In the genomic region with DNA sequence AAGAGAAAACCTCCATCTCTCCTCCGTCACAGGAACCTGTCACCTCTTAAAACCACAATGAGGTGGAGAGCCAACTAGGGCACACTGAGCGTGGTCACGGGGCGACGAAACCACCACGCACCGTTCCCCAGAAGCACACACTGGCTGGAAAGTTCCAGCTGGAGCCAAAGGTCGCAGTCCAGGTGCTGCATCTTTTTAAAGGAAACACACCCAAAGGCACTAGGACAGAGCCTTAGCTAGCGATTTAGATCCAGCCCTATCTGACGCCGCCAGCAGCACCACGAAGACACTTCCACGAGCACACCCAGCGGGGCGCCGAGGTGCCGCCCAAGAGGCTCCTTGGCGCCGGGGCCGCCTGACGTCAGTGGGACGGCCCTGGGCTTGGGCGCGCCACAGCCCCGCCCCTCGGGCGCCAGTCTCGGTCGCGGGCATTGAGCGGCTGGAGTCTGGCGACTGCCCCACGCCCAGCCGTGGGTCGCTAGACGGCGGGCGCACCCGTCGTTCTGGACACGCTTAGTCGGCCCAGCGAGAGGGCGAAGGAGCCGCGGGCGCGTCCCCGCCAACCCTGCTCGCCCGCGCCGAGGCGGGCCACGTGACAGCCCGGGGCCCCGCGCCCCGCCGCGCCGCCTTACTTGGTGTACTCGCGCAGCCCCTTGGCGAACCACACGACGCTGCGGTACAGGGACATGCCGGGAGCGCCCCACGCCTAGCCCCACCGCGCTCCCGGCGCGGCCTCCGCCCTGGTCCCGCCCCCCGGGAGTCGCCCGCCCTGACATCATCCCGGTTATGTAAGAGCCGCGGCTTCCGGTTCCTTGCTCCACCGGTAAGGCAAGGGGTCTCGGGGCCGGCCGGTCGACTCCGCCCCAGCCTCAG, we compare ENCODE assay signal across 8 cellular contexts. TPM values are rescaled to one million over a fixed set of nuclear protein-coding genes. Genes with fewer than 3 reads are reported as not detected.
DNase-seq lines count a peak whose midpoint lies in the region; ATAC-seq, FAIRE-seq and TF ChIP-seq lines count a peak whose summit lies in the region.

A gene with protein sequence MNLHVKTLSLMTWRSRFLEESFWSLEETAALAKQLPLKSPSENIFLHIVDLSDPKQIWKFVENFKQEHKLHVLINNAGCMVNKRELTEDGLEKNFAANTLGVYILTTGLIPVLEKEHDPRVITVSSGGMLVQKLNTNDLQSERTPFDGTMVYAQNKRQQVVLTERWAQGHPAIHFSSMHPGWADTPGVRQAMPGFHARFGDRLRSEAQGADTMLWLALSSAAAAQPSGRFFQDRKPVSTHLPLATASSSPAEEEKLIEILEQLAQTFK (minus strand): TSS at position 742 of the 873 bp plus-strand sequence. CDS start 4,504 bp downstream, outside the sequence.

- peak within 1 kb of the TSS; percentile 77 to 89 for H3K4me3 Mint-ChIP-seq in H9
- H3K4me3 Mint-ChIP-seq in activated naive CD8-positive, alpha-beta T cell treated with anti-CD3 and anti-CD28 coated beads for 36 hours, result peak within 1 kb of the TSS; percentile 95

- H3K36me3 ChIP-seq in MG63 (no peaks in the 10 kb centered on the region), pancreas (no peaks in the 10 kb centered on the region), thyroid gland (no peaks in the 10 kb centered on the region)

- H3K27ac Mint-ChIP-seq in H9, result peak within 1 kb of the TSS; percentile 69 to 95 (median 92); a peak in 3 of 7 replicates
- H3K27ac Mint-ChIP-seq in activated naive CD8-positive, alpha-beta T cell treated with anti-CD3 and anti-CD28 coated beads for 36 hours, result peak within 1 kb of the TSS; percentile 99

- intact Hi-C loops in head of caudate nucleus (cut with DNase I), result loop anchor here (5.0 kb wide), 2 partner anchors 221 to 351 kb away; a partner anchor contains a TSS
- intact Hi-C loops in pancreas (cut with DNase I), result no loop called here
- intact Hi-C loops in thyroid gland (cut with DNase I), result no loop called here

- peak; percentile 67 to 93 for TF ChIP-seq POLR2A in thyroid gland (IDR thresholded peaks at IDR 0.05)

- no peaks in the 10 kb centered on the region for H3K79me2 ChIP-seq in H9 (ENCODE audit: insufficient read depth, low read length)

- no peak within 1 kb of the TSS for H2AK5ac ChIP-seq in H9 (ENCODE audit: insufficient read length, low read length)

- DNase-seq in H9 (peak; percentile 82), MG63 (peak; percentile 84), head of caudate nucleus (peak; percentile 79 to 97 (median 93)), pancreas (peak; percentile 91 to 97 (median 94)), thyroid gland (peak; percentile 90 to 92)
- peak; percentile 88 for DNase-seq in activated naive CD8-positive, alpha-beta T cell treated with anti-CD3 and anti-CD28 coated beads for 36 hours

- ATAC-seq in SK-N-SH treated with all-trans-retinoic acid at 6 μM for 48 hours (peak; percentile 84), pancreas (peak; percentile 75 to 85 (median 80))

- no peak within 1 kb of the TSS for H2BK5ac ChIP-seq in H9 (ENCODE audit: insufficient read length, low read length)

- H4K20me1 ChIP-seq in H9 (ENCODE audit: control insufficient read depth, insufficient read depth, insufficient read length), result no peaks in the 10 kb centered on the region

- no peak within 1 kb of the TSS for H3T11ph ChIP-seq in H9 (ENCODE audit: low read length)

- H3K9me3 ChIP-seq in H9 (ENCODE audit: control insufficient read depth, low read depth, low read length), result no peaks in the 10 kb centered on the region
- H3K9me3 ChIP-seq in MG63, result no peaks in the 10 kb centered on the region
- no peaks in the 10 kb centered on the region for H3K9me3 ChIP-seq in pancreas
- no peaks in the 10 kb centered on the region for H3K9me3 ChIP-seq in thyroid gland

- H3K4me3 ChIP-seq in GM08714 (ENCODE audit: low read length), result peak within 1 kb of the TSS; percentile 79
- peak within 1 kb of the TSS; percentile 64 for H3K4me3 ChIP-seq in MG63
- H3K4me3 ChIP-seq in pancreas, result peak within 1 kb of the TSS; percentile 52 to 93 (median 78)
- peak within 1 kb of the TSS; percentile 57 to 95 (median 91) for H3K4me3 ChIP-seq in thyroid gland (replicated peaks in 1 of 3)

- no peaks in the 10 kb centered on the region for H3K9me3 Mint-ChIP-seq in H9
- peaks cover under 1% of the 10 kb centered on the region for H3K9me3 Mint-ChIP-seq in activated naive CD8-positive, alpha-beta T cell treated with anti-CD3 and anti-CD28 coated beads for 36 hours

- H3K27me3 Mint-ChIP-seq in H9 (ENCODE audit: low read depth), result no peaks in the 10 kb centered on the region; the same call in 1 of the 2 replicates
- H3K27me3 Mint-ChIP-seq in activated naive CD8-positive, alpha-beta T cell treated with anti-CD3 and anti-CD28 coated beads for 36 hours, result no peaks in the 10 kb centered on the region

- no peak within 1 kb of the TSS for H2BK120ac ChIP-seq in H9 (ENCODE audit: low read depth, low read length, poor library complexity, severe bottlenecking)

- peak within 1 kb of the TSS; percentile 73 for H3K9ac ChIP-seq in H9 (ENCODE audit: extremely low read depth, insufficient read length, low read length)

- H3K4ac ChIP-seq in H9 (ENCODE audit: low read depth, low read length), result no peak within 1 kb of the TSS

- no peak for FAIRE-seq in pancreas (lab: Jason Lieb, UNC)

- no peak within 1 kb of the TSS for H3K23ac ChIP-seq in H9 (ENCODE audit: insufficient read length, low read depth, low read length)

- peaks cover 4% of the 10 kb centered on the region for H3K23me2 ChIP-seq in H9 (ENCODE audit: insufficient read length, low read depth, low read length, poor library complexity, severe bottlenecking)

- H3K36me3 Mint-ChIP-seq in H9 (ENCODE audit: insufficient read depth in 1 of 3, low read depth in 3 of 3), result peaks cover 0 to 2% (median 0%) of the 10 kb centered on the region in 3 experiments; a peak in 2 of 7 replicates
- peaks cover 30% of the 10 kb centered on the region for H3K36me3 Mint-ChIP-seq in activated naive CD8-positive, alpha-beta T cell treated with anti-CD3 and anti-CD28 coated beads for 36 hours

- H4K8ac ChIP-seq in H9 (replicated peaks; ENCODE audit: insufficient read length, low read depth, low read length), result no peak within 1 kb of the TSS

- no peak for TF ChIP-seq CTCF in H9 (conservative IDR thresholded peaks at IDR 0.05)
- no peak for TF ChIP-seq CTCF in pancreas (IDR thresholded peaks at IDR 0.05)
- TF ChIP-seq CTCF in thyroid gland (IDR thresholded peaks at IDR 0.05), result peak in 1 of 6 experiments; percentile 4

- H2BK12ac ChIP-seq in H9 (ENCODE audit: insufficient read length, low read depth, low read length), result no peak within 1 kb of the TSS

- peak within 1 kb of the TSS; percentile 83 for H3K18ac ChIP-seq in H9 (ENCODE audit: insufficient read length, low read depth, low read length)

- no peak within 1 kb of the TSS for H2BK15ac ChIP-seq in H9 (ENCODE audit: low read depth, low read length)

- H4K5ac ChIP-seq in H9 (ENCODE audit: insufficient read length, low read depth, low read length), result no peak within 1 kb of the TSS

- H2AFZ ChIP-seq in H9 (ENCODE audit: low read length), result no peak within 1 kb of the TSS

- H3K27ac ChIP-seq in H9 (ENCODE audit: insufficient read length, low read depth, low read length) (no peak within 1 kb of the TSS), pancreas (peak within 1 kb of the TSS; percentile 100), thyroid gland (peak within 1 kb of the TSS; percentile 98 to 100 (median 98))

- H3K27me3 ChIP-seq in H9 (ENCODE audit: insufficient read depth, low read length) (no peaks in the 10 kb centered on the region), MG63 (no peaks in the 10 kb centered on the region), pancreas (no peaks in the 10 kb centered on the region), thyroid gland (no peaks in the 10 kb centered on the region)

- WGBS in H9 (ENCODE audit: extremely low coverage, insufficient read length, low lambda C conversion rate), result no CpG with 5 or more reads among the region's 91 CpGs
- 0 to 1% methylated on average over 86 to 91 of the region's 91 CpGs for WGBS in pancreas, 2 donors
- WGBS in thyroid gland, 2 donors, result 2 to 8% methylated on average over 4 to 20 of the region's 91 CpGs

- no peaks in the 10 kb centered on the region for H3K79me1 ChIP-seq in H9 (ENCODE audit: insufficient read depth, low read depth, low read length, poor library complexity, severe bottlenecking)

- H3K4me2 ChIP-seq in H9 (ENCODE audit: insufficient read depth, insufficient read length, low read length), result peak within 1 kb of the TSS; percentile 94

- peaks cover 3% of the 10 kb centered on the region; the same call in 1 of the 2 replicates for H3K4me1 ChIP-seq in H9 (ENCODE audit: insufficient read depth, low read length)
- H3K4me1 ChIP-seq in pancreas, result peaks cover 19 to 45% (median 31%) of the 10 kb centered on the region in 3 donors
- H3K4me1 ChIP-seq in thyroid gland, result peaks cover 32 to 33% of the 10 kb centered on the region in 2 donors

- H3K4me1 Mint-ChIP-seq in H9, result peaks cover 48 to 56% of the 10 kb centered on the region in 2 experiments
- H3K4me1 Mint-ChIP-seq in activated naive CD8-positive, alpha-beta T cell treated with anti-CD3 and anti-CD28 coated beads for 36 hours, result peaks cover 53% of the 10 kb centered on the region

- peak within 1 kb of the TSS; percentile 96 for H3K14ac ChIP-seq in H9 (ENCODE audit: insufficient read depth, low read length)

- H3K56ac ChIP-seq in H9 (ENCODE audit: insufficient read length, low read depth, low read length), result no peak within 1 kb of the TSS

- H4K91ac ChIP-seq in H9 (ENCODE audit: insufficient read length, low read depth, low read length), result no peak within 1 kb of the TSS

- H2BK20ac ChIP-seq in H9 (ENCODE audit: low read depth, low read length, poor library complexity, severe bottlenecking), result no peak within 1 kb of the TSS

TF ChIP-seq in SK-N-SH treated with all-trans-retinoic acid at 6 μM for 48 hours, 23 proteins besides CTCF, POLR2A, EP300 and RAD21 (continues in another document):
- no peak for TF ChIP-seq ARNTL (CRISPR knock-in tag; IDR thresholded peaks at IDR 0.05; ENCODE audit: borderline replicate concordance, low read depth)

RNA-seq across cellular contexts. Expression of the gene that starts here (rescaled TPM):
- total RNA-seq in H9 (2021), result 8.8 and 11.1 TPM in 2 replicates
- total RNA-seq in MG63 (2014; rRNA removed; shearing (Covaris generic); ENCODE audit: low replicate concordance), result 5.1 TPM in 1 of 2 replicates, not detected in the other
- total RNA-seq in activated naive CD8-positive, alpha-beta T cell treated with anti-CD3 and anti-CD28 coated beads for 36 hours, result 1 to 10 TPM; 9.7 to 9.9 TPM
- total RNA-seq in pancreas, result 10 to 100 TPM; 13.8 to 34.6 (median 22.9) TPM
- 10 to 100 TPM; 31.3 to 39.4 TPM for polyA plus RNA-seq in pancreas
- total RNA-seq in thyroid gland, result 10 to 100 TPM; 23.1 to 34.2 (median 27.4) TPM
